ENCODE assay signal across 8 cellular contexts in the genomic region with DNA sequence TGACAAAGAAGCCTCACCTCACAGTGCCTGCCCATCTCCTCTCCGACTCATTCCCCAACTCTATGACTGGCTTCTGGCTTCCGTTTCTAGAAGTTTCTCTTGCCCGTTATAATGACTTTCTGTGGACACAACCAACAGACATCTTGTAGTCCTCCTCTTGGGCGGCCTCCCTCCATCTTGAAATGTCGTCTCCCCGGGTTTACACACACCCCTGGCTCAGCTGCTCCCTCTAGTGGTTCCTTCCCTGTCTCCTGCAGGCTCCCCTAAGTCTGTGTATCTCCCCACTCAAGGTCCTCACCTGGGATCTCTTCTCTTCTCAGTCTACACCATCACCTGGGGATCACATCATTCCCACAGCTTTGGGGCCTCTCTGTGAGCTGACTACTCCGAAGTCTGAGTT.
DNase-seq lines count a peak whose midpoint lies in the region; ATAC-seq and TF ChIP-seq lines count a peak whose summit lies in the region.

No MANE protein-coding gene starts in this region.

- no peak overlapping the region for H3K4me3 ChIP-seq in BE2C (ENCODE audit: low read depth, low read length)
- no peak overlapping the region for H3K4me3 ChIP-seq in Panc1 (ENCODE audit: low read depth in 2 of 2, low read length in 2 of 2)
- H3K4me3 ChIP-seq in prostate gland, result no peak overlapping the region

- no peaks in the 10 kb centered on the region for H3K9me3 Mint-ChIP-seq in type B pancreatic cell

- POLR2A ChIA-PET in Panc1 (lab: Charles Lee), result no interaction called here

- H3K36me3 ChIP-seq in BE2C (no peaks in the 10 kb centered on the region), Panc1 (ENCODE audit: control insufficient read depth, insufficient read depth, low read length) (no peaks in the 10 kb centered on the region), prostate gland (no peaks in the 10 kb centered on the region)

- CTCF ChIA-PET in Panc1 (lab: Charles Lee), result no interaction called here

- H3K27ac ChIP-seq in Panc1 (ENCODE audit: low read length) (no peak overlapping the region), prostate gland (no peak overlapping the region)

- H3K9me3 ChIP-seq in BE2C, result no peaks in the 10 kb centered on the region
- H3K9me3 ChIP-seq in Panc1 (ENCODE audit: control insufficient read depth, insufficient read depth, low read depth, low read length), result no peaks in the 10 kb centered on the region
- no peaks in the 10 kb centered on the region for H3K9me3 ChIP-seq in prostate gland

- H3K4me1 ChIP-seq in BE2C (no peaks in the 10 kb centered on the region), Panc1 (ENCODE audit: control insufficient read depth, insufficient read depth, low read length) (no peaks in the 10 kb centered on the region), prostate gland (replicated peaks) (no peaks in the 10 kb centered on the region)

- no peaks in the 10 kb centered on the region for H3K4me1 Mint-ChIP-seq in type B pancreatic cell (ENCODE audit: unreplicated experiment)

- intact Hi-C loops in Panc1 (cut with micrococcal nuclease; ENCODE audit: unreplicated experiment) (no loop called here), prostate gland (cut with DNase I) (no loop called here)

- TF ChIP-seq CTCF in BE2C (IDR thresholded peaks at IDR 0.05; ENCODE audit: low read depth, low read length) (peak; percentile 71), Panc1 (IDR thresholded peaks at IDR 0.05) (peak; percentile 72), type B pancreatic cell (conservative IDR thresholded peaks at IDR 0.05) (peak; percentile 35), prostate gland (IDR thresholded peaks at IDR 0.05) (peak in 1 of 4 experiments; percentile 3)

- ATAC-seq in GM18870 (IDR thresholded peaks at IDR 0.05; ENCODE audit: unreplicated experiment) (peak; percentile 85), HG03045 (IDR thresholded peaks at IDR 0.05; ENCODE audit: unreplicated experiment) (peak; percentile 86), Panc1 (no peak)

- no peaks in the 10 kb centered on the region for H3K27me3 Mint-ChIP-seq in type B pancreatic cell

- H3K27me3 ChIP-seq in BE2C (no peaks in the 10 kb centered on the region), Panc1 (ENCODE audit: control insufficient read depth, insufficient read depth, low read length) (no peaks in the 10 kb centered on the region), prostate gland (replicated peaks; ENCODE audit: insufficient read depth) (no peaks in the 10 kb centered on the region)

- H3K27ac Mint-ChIP-seq in type B pancreatic cell, result no peak overlapping the region

- TF ChIP-seq POLR2A in prostate gland (IDR thresholded peaks at IDR 0.05), result no peak

- BruUV-seq in Panc1 (replicated peaks; lab: Mats Ljungman, UMichigan), result no TSS peak

- DNase-seq in BE2C (peak; percentile 67), Panc1 (ENCODE audit: low read depth, low spot score) (no peak), germinal center (ENCODE audit: low spot score) (peak; percentile 72), type B pancreatic cell (ENCODE audit: extremely low spot score, unreplicated experiment) (no peak), superior temporal gyrus (ENCODE audit: extremely low spot score) (no peak), prostate gland (ENCODE audit: low spot score) (no peak)

- H3K36me3 Mint-ChIP-seq in type B pancreatic cell, result peaks cover 14% of the 10 kb centered on the region

- in situ Hi-C loops in Panc1 (cut with HindIII; ENCODE audit: low pct_unique_long_range_greater_than_20kb, low sequenced_read_pairs), result no loop called here

- no peak overlapping the region for H3K4me3 Mint-ChIP-seq in type B pancreatic cell

- over 99% methylated on average over 7 of the region's 7 CpGs for WGBS in prostate gland

Comparison
In these comparisons a context has a peak if more than half of its experiments do, and no peak if none do; other contexts are left out.
1. DNase-seq: peak in BE2C (single experiment) and germinal center (single experiment); none in Panc1 (single experiment), type B pancreatic cell (single experiment), superior temporal gyrus (single experiment) and prostate gland (single experiment).